ENCODE assay signal across 1 cellular context in genomic region chr10:33095867-33096479, GRCh38.
TF ChIP-seq lines count a peak whose summit lies in the region.

No MANE protein-coding gene starts in this region.

TF ChIP-seq in SK-N-SH, 30 proteins besides CTCF, POLR2A, EP300 and RAD21 (continued from another document):
- TF ChIP-seq REST (IDR thresholded peaks at IDR 0.05; ENCODE audit: low read depth, low read length) (no peak), USF1 (IDR thresholded peaks at IDR 0.05; ENCODE audit: borderline replicate concordance, low read depth) (no peak), TCF12 (IDR thresholded peaks at IDR 0.05) (no peak), SMC3 (IDR thresholded peaks at IDR 0.05; ENCODE audit: low read depth, low read length) (no peak), YY1 (IDR thresholded peaks at IDR 0.05; ENCODE audit: low read depth) (no peak), USF2 (IDR thresholded peaks at IDR 0.05; ENCODE audit: borderline replicate concordance, low read depth, low read length) (no peak), MAX (IDR thresholded peaks at IDR 0.05; ENCODE audit: low read depth) (no peak)
